In genomic region chr4:110512901-110513300, GRCh38 we compare ENCODE assay signal across 29 cellular contexts. TPM values are rescaled to one million over a fixed set of nuclear protein-coding genes. Genes with fewer than 3 reads are reported as not detected.
"Had no signal": no experiment of that assay in that cellular context is flagged by ENCODE, and none has a peak within 500 bp of the region (broad histone marks: within the 10 kb centered on the region; RNA-seq: fewer than 3 reads in every experiment).

No MANE protein-coding gene starts in this region.

- H3K4me3 ChIP-seq: ascending aorta, breast epithelium, esophagus muscularis mucosa, gastrocnemius medialis, heart left ventricle had no signal

- DNase-seq: activated CD4-positive, alpha-beta memory T cell treated with anti-CD3 and anti-CD28 coated beads, Interleukin-2, amount 10 ng/mL, durations not matched to agents 7 days and 5 days; activated CD4-positive, alpha-beta T cell treated with anti-CD3 and anti-CD28 coated beads for 1 hour; activated CD4-positive, alpha-beta T cell treated with anti-CD3 and anti-CD28 coated beads for 4 hours; activated CD4-positive, alpha-beta T cell treated with anti-CD3 and anti-CD28 coated beads, Interleukin-2, amount 10 ng/mL, durations not matched to agents 7 days and 5 days; activated CD4-positive, alpha-beta T cell treated with anti-CD3 and anti-CD28 coated beads, Interleukin-2, amount 50 U/mL, for 4 hours; activated CD8-positive, alpha-beta memory T cell treated with anti-CD3 and anti-CD28 coated beads, Interleukin-2, amount 50 U/mL, for 48 hours; activated gamma-delta T cell; activated naive CD4-positive, alpha-beta T cell; activated naive CD4-positive, alpha-beta T cell treated with anti-CD3 and anti-CD28 coated beads, Interleukin-2, amount 10 ng/mL, durations not matched to agents 7 days and 5 days; activated naive CD8-positive, alpha-beta T cell treated with anti-CD3 and anti-CD28 coated beads, Interleukin-2, amount 10 ng/mL, durations not matched to agents 7 days and 5 days; activated T-cell treated with anti-CD3 and anti-CD28 coated beads for 4 hours; activated T-cell treated with anti-CD3 and anti-CD28 coated beads, Interleukin-2, amount 50 U/mL, for 24 hours; activated T-cell treated with anti-CD3 and anti-CD28 coated beads, Interleukin-2, amount 50 U/mL, for 72 hours; caudate nucleus; cortex of kidney; dermis blood vessel endothelial cell; effector CD4-positive, alpha-beta T cell; effector memory CD8-positive, alpha-beta T cell; foreskin keratinocyte; gastrocnemius medialis; glutamatergic neuron; heart left ventricle; T-helper 2 cell had no signal

- H3K4me1 ChIP-seq: ascending aorta, breast epithelium, gastrocnemius medialis had no signal

- H3K27ac ChIP-seq: ascending aorta, breast epithelium, esophagus muscularis mucosa, foreskin keratinocyte, gastrocnemius medialis, heart left ventricle, VCaP had no signal

- H3K9me3 ChIP-seq: ascending aorta, breast epithelium, esophagus muscularis mucosa, gastrocnemius medialis, heart left ventricle had no signal

- H3K36me3 ChIP-seq: ascending aorta, breast epithelium, esophagus muscularis mucosa, gastrocnemius medialis, heart left ventricle had no signal

- H3K27me3 ChIP-seq: ascending aorta, breast epithelium, esophagus muscularis mucosa, foreskin keratinocyte, gastrocnemius medialis, heart left ventricle had no signal

- ATAC-seq: activated naive CD4-positive, alpha-beta T cell treated with anti-CD3 and anti-CD28 coated beads, Interleukin-2, amount 50 U/mL, for 72 hours; activated T-cell treated with anti-CD3 and anti-CD28 coated beads, Interleukin-2, amount 50 U/mL, for 72 hours; effector memory CD8-positive, alpha-beta T cell; foreskin keratinocyte; gastrocnemius medialis; heart left ventricle; WTC11 had no signal

RNA-seq across cellular contexts. Expression of gene ENPEP, which starts 36.9 kb away (rescaled TPM):
- total RNA-seq: activated naive CD4-positive, alpha-beta T cell treated with anti-CD3 and anti-CD28 coated beads, Interleukin-2, amount 50 U/mL, for 72 hours had no signal
- polyA plus RNA-seq: foreskin keratinocyte had no signal
